1 cellular context compared by ENCODE assay signal in the genomic region with DNA sequence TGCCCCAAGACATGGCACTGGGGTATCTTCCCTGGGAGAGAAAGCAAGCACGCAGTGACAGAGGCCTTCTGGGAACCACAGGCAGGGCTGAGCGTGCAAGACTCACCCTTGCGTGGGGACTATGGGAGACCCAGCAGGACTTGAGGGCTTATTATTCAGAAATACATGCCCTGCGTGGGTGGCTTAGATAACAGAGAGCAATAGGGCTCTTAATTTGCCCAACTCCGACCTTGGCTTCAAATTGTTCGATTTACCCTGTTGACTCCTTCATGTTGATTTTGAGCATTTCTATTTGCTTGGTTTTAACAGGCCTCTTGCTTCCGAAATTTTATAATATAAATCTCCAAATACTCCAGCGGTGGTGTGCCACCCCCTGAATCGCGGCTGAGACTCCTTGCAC.
TF ChIP-seq lines count a peak whose summit lies in the region.

No MANE protein-coding gene starts in this region.

TF ChIP-seq in HepG2, 621 proteins besides CTCF, POLR2A, EP300 and RAD21:
- TF ChIP-seq CBX5 (CRISPR knock-in tag; IDR thresholded peaks at IDR 0.05; ENCODE audit: borderline replicate concordance), result no peak
- TF ChIP-seq MAF1 (CRISPR knock-in tag; IDR thresholded peaks at IDR 0.05; ENCODE audit: borderline replicate concordance), result no peak
- no peak for TF ChIP-seq ZNF350 (CRISPR knock-in tag; IDR thresholded peaks at IDR 0.05; ENCODE audit: borderline replicate concordance, low read depth)
- TF ChIP-seq, protein P1, sequence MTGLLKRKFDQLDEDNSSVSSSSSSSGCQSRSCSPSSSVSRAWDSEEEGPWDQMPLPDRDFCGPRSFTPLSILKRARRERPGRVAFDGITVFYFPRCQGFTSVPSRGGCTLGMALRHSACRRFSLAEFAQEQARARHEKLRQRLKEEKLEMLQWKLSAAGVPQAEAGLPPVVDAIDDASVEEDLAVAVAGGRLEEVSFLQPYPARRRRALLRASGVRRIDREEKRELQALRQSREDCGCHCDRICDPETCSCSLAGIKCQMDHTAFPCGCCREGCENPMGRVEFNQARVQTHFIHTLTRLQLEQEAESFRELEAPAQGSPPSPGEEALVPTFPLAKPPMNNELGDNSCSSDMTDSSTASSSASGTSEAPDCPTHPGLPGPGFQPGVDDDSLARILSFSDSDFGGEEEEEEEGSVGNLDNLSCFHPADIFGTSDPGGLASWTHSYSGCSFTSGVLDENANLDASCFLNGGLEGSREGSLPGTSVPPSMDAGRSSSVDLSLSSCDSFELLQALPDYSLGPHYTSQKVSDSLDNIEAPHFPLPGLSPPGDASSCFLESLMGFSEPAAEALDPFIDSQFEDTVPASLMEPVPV (CRISPR knock-in tag; IDR thresholded peaks at IDR 0.05), result no peak
- no peak for TF ChIP-seq SATB2 (CRISPR knock-in tag; IDR thresholded peaks at IDR 0.05)
- TF ChIP-seq ZMAT3 (CRISPR knock-in tag; conservative IDR thresholded peaks at IDR 0.05), result no peak
- no peak for TF ChIP-seq FOXA1 (IDR thresholded peaks at IDR 0.05)
- 0 out of 2 replicates have a peak, but pooled peaks have one; percentile 12 for TF ChIP-seq FOXA1 (CRISPR knock-in tag; IDR thresholded peaks at IDR 0.05)
- 0 out of 2 replicates have a peak, but pooled peaks have one; percentile 4 for TF ChIP-seq FOXO1 (CRISPR knock-in tag; IDR thresholded peaks at IDR 0.05)
